17 cellular contexts compared by ENCODE assay signal in genomic region chr6:8382434-8382833, GRCh38.
"Had no signal": no experiment of that assay in that cellular context is flagged by ENCODE, and none has a peak within 500 bp of the region (broad histone marks: within the 10 kb centered on the region; RNA-seq: fewer than 3 reads in every experiment).

No MANE protein-coding gene starts in this region.

- H3K4me1 ChIP-seq: heart left ventricle, right atrium auricular region, sigmoid colon, suprapubic skin, tibial artery, upper lobe of left lung, uterus had no signal

- H3K9me3 Mint-ChIP-seq: endodermal cell had no signal

- H3K4me3 ChIP-seq: coronary artery, heart left ventricle, mucosa of descending colon, right atrium auricular region, sigmoid colon, skin epidermis, suprapubic skin, tibial artery, upper lobe of left lung, uterus had no signal

- H3K27me3 ChIP-seq: heart left ventricle, right atrium auricular region, sigmoid colon, suprapubic skin, tibial artery, upper lobe of left lung, uterus had no signal

- ATAC-seq: heart left ventricle; mucosa of descending colon; naive thymus-derived CD8-positive, alpha-beta T cell had no signal

- H3K9me3 ChIP-seq: heart left ventricle, mucosa of descending colon, right atrium auricular region, sigmoid colon, suprapubic skin, tibial artery, upper lobe of left lung, uterus had no signal

- H3K36me3 Mint-ChIP-seq: naive thymus-derived CD8-positive, alpha-beta T cell had no signal

- H3K36me3 ChIP-seq: heart left ventricle, right atrium auricular region, sigmoid colon, suprapubic skin, tibial artery, upper lobe of left lung, uterus had no signal

- H3K4me3 Mint-ChIP-seq: endodermal cell; naive thymus-derived CD8-positive, alpha-beta T cell had no signal

- H3K4me1 Mint-ChIP-seq: naive thymus-derived CD8-positive, alpha-beta T cell had no signal

- DNase-seq: effector CD4-positive, alpha-beta T cell; endodermal cell; heart left ventricle; hippocampal formation; kidney glomerular epithelial cell; mucosa of descending colon; naive thymus-derived CD8-positive, alpha-beta T cell; sigmoid colon; stimulated activated CD4-positive, alpha-beta T cell treated with anti-CD3 and anti-CD28 coated beads, Interleukin-12 subunit alpha, Interleukin-12 subunit beta, amount 100 ng/mL, for 4 hours; stimulated activated naive CD4-positive, alpha-beta T cell treated with Interleukin-2 at 50 U/mL for 16 hours; tibial artery; upper lobe of left lung; uterus had no signal

- H3K27ac ChIP-seq: coronary artery, heart left ventricle, right atrium auricular region, sigmoid colon, skin epidermis, suprapubic skin, tibial artery, upper lobe of left lung, uterus had no signal

- H3K27ac Mint-ChIP-seq: endodermal cell; naive thymus-derived CD8-positive, alpha-beta T cell had no signal
